Comparison of ENCODE assay signal across 25 cellular contexts in the genomic region with DNA sequence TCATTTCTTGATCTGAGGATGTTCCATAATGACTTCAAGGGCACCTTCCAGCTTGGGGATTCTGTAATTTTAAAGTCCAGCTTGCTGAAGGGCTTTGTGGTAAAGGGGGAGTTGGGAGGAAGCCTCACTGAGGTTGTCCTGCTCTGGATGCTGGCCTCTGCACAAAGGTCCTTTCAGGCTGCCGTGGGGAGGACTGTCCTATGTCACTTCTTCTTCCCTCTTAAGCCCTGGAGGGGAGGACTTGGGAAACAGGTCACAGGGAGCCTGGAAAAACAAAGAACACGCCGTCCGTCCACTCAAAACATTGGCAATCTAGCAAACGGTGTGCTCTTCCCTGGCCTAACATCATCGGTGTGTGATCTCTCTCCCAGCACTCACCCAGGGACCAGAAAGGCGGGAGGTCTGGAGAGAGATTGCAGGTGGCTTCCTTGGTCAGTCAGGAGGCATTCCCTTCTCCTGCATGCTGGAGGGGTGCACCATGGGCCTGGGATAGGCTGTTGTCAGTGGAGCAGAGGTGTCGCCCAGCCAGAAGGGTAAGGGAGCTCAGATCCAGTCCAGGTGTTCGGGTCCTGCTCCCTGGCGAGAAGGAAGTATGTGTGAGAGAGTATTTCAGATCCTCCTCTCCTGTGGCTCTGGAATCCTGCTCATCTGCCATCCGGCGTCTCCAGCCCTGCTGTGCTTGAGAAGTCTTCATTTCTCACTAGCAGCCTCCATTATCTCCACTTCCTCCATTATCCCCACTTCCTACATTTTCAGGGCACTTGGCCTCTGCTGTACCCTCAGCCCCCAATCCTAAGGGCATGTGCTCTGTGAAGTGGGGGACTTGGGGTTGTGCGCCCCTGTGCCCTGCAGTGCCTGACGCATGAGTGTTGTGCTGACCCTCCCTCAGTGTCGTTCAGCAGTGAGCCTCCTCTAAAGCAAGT. TPM values are rescaled to one million over a fixed set of nuclear protein-coding genes. Genes with fewer than 3 reads are reported as not detected.
DNase-seq lines count a peak whose midpoint lies in the region; ATAC-seq and TF ChIP-seq lines count a peak whose summit lies in the region.
"Had no signal": no experiment of that assay in that cellular context is flagged by ENCODE, and none has a peak within 500 bp of the region (broad histone marks: within the 10 kb centered on the region; RNA-seq: fewer than 3 reads in every experiment).

No MANE protein-coding gene starts in this region.

- H3K4me3 Mint-ChIP-seq in neural crest cell: no peak overlapping the region
- H3K4me3 Mint-ChIP-seq in CD8-positive, alpha-beta T cell: no peak overlapping the region
- H3K4me3 Mint-ChIP-seq: activated naive CD8-positive, alpha-beta T cell treated with anti-CD3 and anti-CD28 coated beads, Interleukin-2, amount 10 ng/mL, durations not matched to agents 7 days and 5 days; brain had no signal

- H3K9me3 Mint-ChIP-seq in neural crest cell: no peaks in the 10 kb centered on the region
- H3K9me3 Mint-ChIP-seq in CD8-positive, alpha-beta T cell: no peaks in the 10 kb centered on the region
- H3K9me3 Mint-ChIP-seq: activated naive CD8-positive, alpha-beta T cell treated with anti-CD3 and anti-CD28 coated beads, Interleukin-2, amount 10 ng/mL, durations not matched to agents 7 days and 5 days had no signal

- H3K27me3 ChIP-seq in heart right ventricle: peaks cover 0 to 8% (median 0%) of the 10 kb centered on the region in 7 donors
- no peaks in the 10 kb centered on the region for H3K27me3 ChIP-seq in CD8-positive, alpha-beta T cell (ENCODE audit: insufficient read depth, low read length)
- H3K27me3 ChIP-seq: right lobe of liver, uterus had no signal

- no peaks in the 10 kb centered on the region for H3K36me3 ChIP-seq in heart right ventricle
- no peaks in the 10 kb centered on the region for H3K36me3 ChIP-seq in CD8-positive, alpha-beta T cell (ENCODE audit: insufficient read depth, low read length)
- H3K36me3 ChIP-seq: right lobe of liver, uterus had no signal

- H3K4me1 Mint-ChIP-seq in neural crest cell: peaks cover 57% of the 10 kb centered on the region
- no peaks in the 10 kb centered on the region for H3K4me1 Mint-ChIP-seq in CD8-positive, alpha-beta T cell (ENCODE audit: low read depth)
- H3K4me1 Mint-ChIP-seq: activated naive CD8-positive, alpha-beta T cell treated with anti-CD3 and anti-CD28 coated beads, Interleukin-2, amount 10 ng/mL, durations not matched to agents 7 days and 5 days had no signal

- CTCF ChIA-PET in CD8-positive, alpha-beta T cell (lab: Charles Lee): no interaction called here

- TF ChIP-seq CTCF in heart right ventricle (IDR thresholded peaks at IDR 0.05) (no peak), neural crest cell (conservative IDR thresholded peaks at IDR 0.05) (no peak)
- TF ChIP-seq CTCF in CD8-positive, alpha-beta T cell (IDR thresholded peaks at IDR 0.05): no peak

- H3K27ac ChIP-seq in heart right ventricle: peak overlapping the region in 9 of 10 donors; percentile 21 to 93 (median 61)
- no peak overlapping the region for H3K27ac ChIP-seq in CD8-positive, alpha-beta T cell (ENCODE audit: low read depth, low read length)
- H3K27ac ChIP-seq: HL-60, right lobe of liver had no signal

- peak overlapping the region; percentile 75 for H3K27ac Mint-ChIP-seq in neural crest cell (ENCODE audit: unreplicated experiment)
- no peak overlapping the region for H3K27ac Mint-ChIP-seq in CD8-positive, alpha-beta T cell
- H3K27ac Mint-ChIP-seq: activated naive CD8-positive, alpha-beta T cell treated with anti-CD3 and anti-CD28 coated beads, Interleukin-2, amount 10 ng/mL, durations not matched to agents 7 days and 5 days had no signal

- H3K4me3 ChIP-seq in heart right ventricle: no peak overlapping the region
- no peak overlapping the region for H3K4me3 ChIP-seq in CD8-positive, alpha-beta T cell (ENCODE audit: low read depth, low read length)
- H3K4me3 ChIP-seq: mucosa of descending colon, right lobe of liver, uterus had no signal

- intact Hi-C loops in heart right ventricle (cut with DNase I): no loop called here
- intact Hi-C loops in left ventricle myocardium superior (cut with micrococcal nuclease): no loop called here
- intact Hi-C loops in CD8-positive, alpha-beta T cell (cut with DNase I, micrococcal nuclease): no loop called here

- 70% methylated on average over 15 of the region's 15 CpGs for WGBS in heart right ventricle, 2 donors

- DNase-seq in heart right ventricle: no peak
- no peak for DNase-seq in left ventricle myocardium superior
- peak; percentile 37 for DNase-seq in cerebellar cortex (ENCODE audit: low spot score)
- DNase-seq in neural crest cell (ENCODE audit: low read depth, low spot score): no peak
- peak; percentile 36 for DNase-seq in ureter (ENCODE audit: low spot score)
- DNase-seq in effector CD8-positive, alpha-beta T cell (lab: John Stamatoyannopoulos, UW): no peak
- DNase-seq in CD8-positive, alpha-beta T cell: no peak
- DNase-seq: ACHN; activated CD4-positive, alpha-beta T cell treated with anti-CD3 and anti-CD28 coated beads for 1 hour; activated naive CD8-positive, alpha-beta T cell treated with anti-CD3 and anti-CD28 coated beads, Interleukin-2, amount 10 ng/mL, durations not matched to agents 7 days and 5 days; DMS 273 treated with DMSO at 0.1 percent for 48 hours; GF-D8; H7; left colon; mucosa of descending colon; NCI-H1694 treated with DMSO at 0.1 percent for 48 hours; NCI-H748 treated with DMSO at 0.1 percent for 48 hours; OCI-M1; right lobe of liver; stimulated activated CD4-positive, alpha-beta T cell treated with anti-CD3 and anti-CD28 coated beads, Interleukin-2, amount 100 ng/mL, for 24 hours; stimulated activated naive CD8-positive, alpha-beta T cell treated with anti-CD3 and anti-CD28 coated beads, Interleukin-15, Interleukin-2, amounts not matched to agents 100 U/mL and 50 U/mL, for 24 hours; uterus had no signal

- H3K27me3 Mint-ChIP-seq in neural crest cell (ENCODE audit: low read depth): no peaks in the 10 kb centered on the region
- H3K27me3 Mint-ChIP-seq in CD8-positive, alpha-beta T cell (ENCODE audit: low read depth): peaks cover 11% of the 10 kb centered on the region
- H3K27me3 Mint-ChIP-seq: brain had no signal

- H3K9me3 ChIP-seq in heart right ventricle: no peaks in the 10 kb centered on the region
- no peaks in the 10 kb centered on the region for H3K9me3 ChIP-seq in CD8-positive, alpha-beta T cell (ENCODE audit: low read length)
- H3K9me3 ChIP-seq: mucosa of descending colon, right lobe of liver, uterus had no signal

- H3K36me3 Mint-ChIP-seq in neural crest cell (ENCODE audit: low read depth): no peaks in the 10 kb centered on the region
- H3K36me3 Mint-ChIP-seq in CD8-positive, alpha-beta T cell: no peaks in the 10 kb centered on the region
- H3K36me3 Mint-ChIP-seq: activated naive CD8-positive, alpha-beta T cell treated with anti-CD3 and anti-CD28 coated beads, Interleukin-2, amount 10 ng/mL, durations not matched to agents 7 days and 5 days had no signal

- POLR2A ChIA-PET in CD8-positive, alpha-beta T cell (lab: Charles Lee): no interaction called here

- peaks cover 29 to 100% (median 90%) of the 10 kb centered on the region in 9 donors for H3K4me1 ChIP-seq in heart right ventricle
- no peaks in the 10 kb centered on the region for H3K4me1 ChIP-seq in CD8-positive, alpha-beta T cell (ENCODE audit: insufficient read depth, low read length)

- ATAC-seq in heart right ventricle: no peak
- no peak for ATAC-seq in left ventricle myocardium superior
- no peak for ATAC-seq in CD8-positive, alpha-beta T cell
- no peak for ATAC-seq in GM19455 (IDR thresholded peaks at IDR 0.05; ENCODE audit: unreplicated experiment)
- ATAC-seq: left colon; mucosa of descending colon; stimulated activated naive CD8-positive, alpha-beta T cell treated with anti-CD3 and anti-CD28 coated beads, Interleukin-15, Interleukin-2, amounts not matched to agents 100 U/mL and 50 U/mL, for 24 hours had no signal

RNA-seq across cellular contexts. Expression of gene ASAP2, which starts 20.1 kb away (rescaled TPM):
- total RNA-seq in heart right ventricle: 10 to 100 TPM in 9 of 10 donors, 1 to 10 TPM in 1; 9.9 to 16.2 (median 11.8) TPM
- polyA plus RNA-seq in heart right ventricle: 10 to 100 TPM in 1 of 2 donors, 1 to 10 TPM in 1; 5.4 to 17.3 TPM
- total RNA-seq in left ventricle myocardium superior: 10.1 TPM
- 48.6 and 51.8 TPM in 2 replicates for total RNA-seq in neural crest cell
- 42.1 TPM for total RNA-seq in ureter
- total RNA-seq in CD8-positive, alpha-beta T cell: not detected
- total RNA-seq: activated naive CD8-positive, alpha-beta T cell treated with anti-CD3 and anti-CD28 coated beads, Interleukin-2, amount 10 ng/mL, durations not matched to agents 7 days and 5 days had no signal

Comparison
In these comparisons a context has a peak if more than half of its experiments do, and no peak if none do; other contexts are left out.
1. DNase-seq: peak in cerebellar cortex (single experiment) and ureter (single experiment); none in heart right ventricle (0 of 2), left ventricle myocardium superior (single experiment), neural crest cell (single experiment), effector CD8-positive, alpha-beta T cell (single experiment) and CD8-positive, alpha-beta T cell (0 of 7).